ENCODE assay signal across 29 cellular contexts in genomic region chr6:74015427-74015826, GRCh38.
"Had no signal": no experiment of that assay in that cellular context is flagged by ENCODE, and none has a peak within 500 bp of the region (broad histone marks: within the 10 kb centered on the region; RNA-seq: fewer than 3 reads in every experiment).

No MANE protein-coding gene starts in this region.

- H3K79me2 ChIP-seq: parathyroid adenoma had no signal

- H3K27me3 ChIP-seq: neural progenitor cell, ovary, right lobe of liver, sigmoid colon, suprapubic skin, testis, tibial artery, transverse colon, upper lobe of right lung, uterus had no signal

- H3K27ac Mint-ChIP-seq: natural killer cell; nephron; neural progenitor cell; progenitor cell of endocrine pancreas; stimulated activated effector memory CD8-positive, alpha-beta T cell treated with anti-CD3 and anti-CD28 coated beads, Interleukin-12 subunit alpha, Interleukin-12 subunit beta, amount 100 ng/mL, for 72 hours; stimulated activated naive B cell treated with anti-CD40 and anti-IgM and Interleukin-4, amounts not matched to agents 10 μg/mL and 1 μg/mL and 100 μg/mL, for 72 hours; stimulated activated naive CD8-positive, alpha-beta T cell treated with anti-CD3 and anti-CD28 coated beads, Interleukin-15, amount 100 ng/mL, for 72 hours; type B pancreatic cell had no signal

- H3K4me2 ChIP-seq: neural progenitor cell had no signal

- H2AFZ ChIP-seq: neural progenitor cell, parathyroid adenoma had no signal

- H3K9me3 ChIP-seq: ovary, psoas muscle, right lobe of liver, suprapubic skin, testis, transverse colon, upper lobe of right lung, uterus had no signal

- H3K9me3 Mint-ChIP-seq: type B pancreatic cell had no signal

- H3K4me3 Mint-ChIP-seq: natural killer cell; nephron; neural progenitor cell; stimulated activated effector memory CD8-positive, alpha-beta T cell treated with anti-CD3 and anti-CD28 coated beads, Interleukin-12 subunit alpha, Interleukin-12 subunit beta, amount 100 ng/mL, for 72 hours; stimulated activated naive B cell treated with anti-CD40 and anti-IgM and Interleukin-4, amounts not matched to agents 10 μg/mL and 1 μg/mL and 100 μg/mL, for 72 hours; stimulated activated naive CD8-positive, alpha-beta T cell treated with anti-CD3 and anti-CD28 coated beads, Interleukin-15, amount 100 ng/mL, for 72 hours; type B pancreatic cell had no signal

- DNase-seq: natural killer cell; occipital lobe; ovary; posterior cingulate gyrus; psoas muscle; right cardiac atrium; right lobe of liver; sigmoid colon; small intestine; stimulated activated CD4-positive, alpha-beta T cell treated with anti-CD3 and anti-CD28 coated beads, Interleukin-15, amount 100 ng/mL, for 24 hours; stimulated activated CD4-positive, alpha-beta T cell treated with anti-CD3 and anti-CD28 coated beads, Interleukin-2, amount 100 ng/mL, for 24 hours; stimulated activated CD4-positive, alpha-beta T cell treated with anti-CD3 and anti-CD28 coated beads, Interleukin-2, amount 100 ng/mL, for 48 hours; stimulated activated CD4-positive, alpha-beta T cell treated with anti-CD3 and anti-CD28 coated beads, Interleukin-4, amount 100 ng/mL, for 24 hours; stimulated activated naive B cell treated with anti-CD40 and anti-IgM and Interleukin-4, amounts not matched to agents 10 μg/mL and 1 μg/mL and 100 μg/mL, for 72 hours; stimulated activated naive CD8-positive, alpha-beta T cell treated with anti-CD3 and anti-CD28 coated beads, Interleukin-15, amount 100 ng/mL, for 72 hours; stimulated activated naive CD8-positive, alpha-beta T cell treated with anti-CD3 and anti-CD28 coated beads, Interleukin-15, Interleukin-2, amounts not matched to agents 100 U/mL and 50 U/mL, for 24 hours; substantia nigra; testis; tibial artery; transverse colon; upper lobe of right lung; uterus had no signal

- FAIRE-seq: small intestine had no signal

- H3K36me3 Mint-ChIP-seq: natural killer cell; neural progenitor cell; stimulated activated effector memory CD8-positive, alpha-beta T cell treated with anti-CD3 and anti-CD28 coated beads, Interleukin-12 subunit alpha, Interleukin-12 subunit beta, amount 100 ng/mL, for 72 hours; stimulated activated naive B cell treated with anti-CD40 and anti-IgM and Interleukin-4, amounts not matched to agents 10 μg/mL and 1 μg/mL and 100 μg/mL, for 72 hours; type B pancreatic cell had no signal

- H3K27ac ChIP-seq: neural progenitor cell, ovary, parathyroid adenoma, psoas muscle, right lobe of liver, sigmoid colon, suprapubic skin, testis, tibial artery, transverse colon, upper lobe of right lung, uterus had no signal

- H3K9ac ChIP-seq: neural progenitor cell, parathyroid adenoma had no signal

- H3K4me3 ChIP-seq: neural progenitor cell, ovary, psoas muscle, right lobe of liver, sigmoid colon, suprapubic skin, testis, tibial artery, transverse colon, upper lobe of right lung, uterus had no signal

- H3K27me3 Mint-ChIP-seq: progenitor cell of endocrine pancreas; stimulated activated naive B cell treated with anti-CD40 and anti-IgM and Interleukin-4, amounts not matched to agents 10 μg/mL and 1 μg/mL and 100 μg/mL, for 72 hours; stimulated activated naive CD8-positive, alpha-beta T cell treated with anti-CD3 and anti-CD28 coated beads, Interleukin-15, amount 100 ng/mL, for 72 hours; type B pancreatic cell had no signal

- ATAC-seq: natural killer cell; psoas muscle; right cardiac atrium; right lobe of liver; stimulated activated effector memory CD8-positive, alpha-beta T cell treated with anti-CD3 and anti-CD28 coated beads, Interleukin-12 subunit alpha, Interleukin-12 subunit beta, amount 100 ng/mL, for 72 hours; stimulated activated naive B cell treated with anti-CD40 and anti-IgM and Interleukin-4, amounts not matched to agents 10 μg/mL and 1 μg/mL and 100 μg/mL, for 72 hours; stimulated activated naive CD8-positive, alpha-beta T cell treated with anti-CD3 and anti-CD28 coated beads, Interleukin-15, amount 100 ng/mL, for 72 hours; stimulated activated naive CD8-positive, alpha-beta T cell treated with anti-CD3 and anti-CD28 coated beads, Interleukin-15, Interleukin-2, amounts not matched to agents 100 U/mL and 50 U/mL, for 24 hours; upper lobe of right lung had no signal

- H3K4me1 Mint-ChIP-seq: natural killer cell; nephron; neural progenitor cell; stimulated activated effector memory CD8-positive, alpha-beta T cell treated with anti-CD3 and anti-CD28 coated beads, Interleukin-12 subunit alpha, Interleukin-12 subunit beta, amount 100 ng/mL, for 72 hours; stimulated activated naive B cell treated with anti-CD40 and anti-IgM and Interleukin-4, amounts not matched to agents 10 μg/mL and 1 μg/mL and 100 μg/mL, for 72 hours; stimulated activated naive CD8-positive, alpha-beta T cell treated with anti-CD3 and anti-CD28 coated beads, Interleukin-15, amount 100 ng/mL, for 72 hours had no signal

- H3K4me1 ChIP-seq: neural progenitor cell, parathyroid adenoma, psoas muscle, right lobe of liver, sigmoid colon, suprapubic skin, testis, tibial artery, transverse colon, upper lobe of right lung, uterus had no signal

- H3K36me3 ChIP-seq: neural progenitor cell, ovary, right lobe of liver, sigmoid colon, suprapubic skin, tibial artery, transverse colon, upper lobe of right lung, uterus had no signal
